In the genomic region with DNA sequence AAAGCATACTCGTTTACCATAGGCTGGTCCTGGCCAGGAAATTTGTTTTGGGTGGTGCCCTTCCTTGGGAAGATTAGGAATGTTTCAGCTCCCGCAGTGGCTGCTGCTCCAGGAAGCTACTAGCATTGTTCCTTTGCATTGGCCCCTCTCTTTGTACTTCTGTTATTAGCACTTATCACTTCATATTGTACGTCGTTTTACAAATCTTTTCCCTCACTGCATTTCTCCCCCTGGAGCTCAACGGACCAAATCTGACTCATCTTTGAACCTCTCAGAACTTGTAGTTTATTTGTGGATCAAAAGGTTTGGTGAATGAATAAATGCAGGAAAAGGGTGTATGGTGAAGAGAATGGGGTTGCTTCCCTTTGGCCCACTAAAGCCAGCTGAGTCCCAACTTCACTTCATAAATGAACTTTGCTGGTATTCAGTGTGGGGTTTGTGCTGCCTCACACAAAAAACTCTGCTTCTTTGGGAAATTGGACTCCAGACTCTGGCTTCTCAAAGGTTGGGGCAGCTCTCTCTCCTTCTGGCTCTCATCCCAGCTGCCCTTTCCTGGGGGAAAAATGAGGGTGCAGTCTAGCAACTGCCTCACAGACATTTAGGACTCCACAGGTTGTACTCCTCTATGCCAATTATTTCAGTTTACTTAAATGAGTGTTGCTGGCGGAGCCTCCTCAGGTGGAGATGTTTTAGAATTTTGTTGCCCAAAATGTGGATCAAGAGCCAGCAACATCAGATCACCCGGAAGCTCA, we compare ENCODE assay signal across 1 cellular context.
TF ChIP-seq lines count a peak whose summit lies in the region.

No MANE protein-coding gene starts in this region.

TF ChIP-seq in liver, 16 proteins besides CTCF, POLR2A, EP300 and RAD21:
- TF ChIP-seq, protein P1, sequence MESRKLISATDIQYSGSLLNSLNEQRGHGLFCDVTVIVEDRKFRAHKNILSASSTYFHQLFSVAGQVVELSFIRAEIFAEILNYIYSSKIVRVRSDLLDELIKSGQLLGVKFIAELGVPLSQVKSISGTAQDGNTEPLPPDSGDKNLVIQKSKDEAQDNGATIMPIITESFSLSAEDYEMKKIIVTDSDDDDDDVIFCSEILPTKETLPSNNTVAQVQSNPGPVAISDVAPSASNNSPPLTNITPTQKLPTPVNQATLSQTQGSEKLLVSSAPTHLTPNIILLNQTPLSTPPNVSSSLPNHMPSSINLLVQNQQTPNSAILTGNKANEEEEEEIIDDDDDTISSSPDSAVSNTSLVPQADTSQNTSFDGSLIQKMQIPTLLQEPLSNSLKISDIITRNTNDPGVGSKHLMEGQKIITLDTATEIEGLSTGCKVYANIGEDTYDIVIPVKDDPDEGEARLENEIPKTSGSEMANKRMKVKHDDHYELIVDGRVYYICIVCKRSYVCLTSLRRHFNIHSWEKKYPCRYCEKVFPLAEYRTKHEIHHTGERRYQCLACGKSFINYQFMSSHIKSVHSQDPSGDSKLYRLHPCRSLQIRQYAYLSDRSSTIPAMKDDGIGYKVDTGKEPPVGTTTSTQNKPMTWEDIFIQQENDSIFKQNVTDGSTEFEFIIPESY (IDR thresholded peaks at IDR 0.05), result no peak
- TF ChIP-seq NR2F2 (IDR thresholded peaks at IDR 0.05) (peak; percentile 41), TAF1 (conservative IDR thresholded peaks at IDR 0.05) (no peak)
